13 cellular contexts compared by ENCODE assay signal in genomic region chr3:97970131-97970530, GRCh38. TPM values are rescaled to one million over a fixed set of nuclear protein-coding genes. Genes with fewer than 3 reads are reported as not detected.
DNase-seq lines count a peak whose midpoint lies in the region; ATAC-seq, FAIRE-seq and TF ChIP-seq lines count a peak whose summit lies in the region.
"Had no signal": no experiment of that assay in that cellular context is flagged by ENCODE, and none has a peak within 500 bp of the region (broad histone marks: within the 10 kb centered on the region; RNA-seq: fewer than 3 reads in every experiment).

No MANE protein-coding gene starts in this region.

- peaks cover 3% of the 10 kb centered on the region; the same call in 1 of the 2 replicates for H4K20me1 ChIP-seq in Karpas-422 (ENCODE audit: insufficient read depth, low read depth, low read length)
- H4K20me1 ChIP-seq in GM12878 (ENCODE audit: control insufficient read depth, insufficient read depth), result no peaks in the 10 kb centered on the region

- H3K36me3 Mint-ChIP-seq in activated CD4-positive, alpha-beta T cell treated with anti-CD3 and anti-CD28 coated beads, Interleukin-2, amount 10 ng/mL, durations not matched to agents 24 days and 14 days (ENCODE audit: low read depth), result peaks cover 30% of the 10 kb centered on the region

- CTCF ChIA-PET in GM12878 (lab: Yijun Ruan, JAX), result interaction anchor here (0.6 to 1.5 kb wide), 4 partner anchors 17 to 467 kb away, joined by 3 to 4 read pairs (median 4); no protein-coding TSS in a partner anchor

- peak overlapping the region; percentile 71 for H3K4me3 ChIP-seq in Karpas-422 (ENCODE audit: low read length)
- peak overlapping the region; percentile 74 for H3K4me3 ChIP-seq in GM12878
- H3K4me3 ChIP-seq in psoas muscle, result peak overlapping the region; percentile 87
- H3K4me3 ChIP-seq in lower leg skin (ENCODE audit: low read depth, poor library complexity, severe bottlenecking), result no peak overlapping the region

- H3K27me3 Mint-ChIP-seq in activated CD4-positive, alpha-beta T cell treated with anti-CD3 and anti-CD28 coated beads, Interleukin-2, amount 10 ng/mL, durations not matched to agents 24 days and 14 days, result no peaks in the 10 kb centered on the region

- FAIRE-seq in GM12878 (lab: Jason Lieb, UNC), result no peak
- FAIRE-seq: H1 had no signal

- SMC1A ChIA-PET in GM12878 (lab: Charles Lee; ENCODE audit: uncharacterized antibody, unreplicated experiment), result interaction anchor here (0.6 to 1.8 kb wide), 4 partner anchors 14 to 196 kb away, joined by 3 to 4 read pairs (median 4); no protein-coding TSS in a partner anchor

- H3K9me3 ChIP-seq in Karpas-422 (ENCODE audit: low read length) (no peaks in the 10 kb centered on the region), GM12878 (replicated peaks; ENCODE audit: control insufficient read depth, insufficient read depth, low read length) (no peaks in the 10 kb centered on the region), psoas muscle (no peaks in the 10 kb centered on the region)

- peaks cover 75% of the 10 kb centered on the region for H3K4me1 Mint-ChIP-seq in activated CD4-positive, alpha-beta T cell treated with anti-CD3 and anti-CD28 coated beads, Interleukin-2, amount 10 ng/mL, durations not matched to agents 24 days and 14 days

- peak overlapping the region; percentile 94 for H3K4me3 Mint-ChIP-seq in activated CD4-positive, alpha-beta T cell treated with anti-CD3 and anti-CD28 coated beads, Interleukin-2, amount 10 ng/mL, durations not matched to agents 24 days and 14 days

- H3K4me1 ChIP-seq in Karpas-422 (ENCODE audit: low read length) (peaks cover 32% of the 10 kb centered on the region), GM12878 (ENCODE audit: control insufficient read depth, insufficient read depth, low read length) (0 out of 2 replicates have a peak, but pooled peaks cover 3% of the 10 kb centered on the region), psoas muscle (peaks cover 46% of the 10 kb centered on the region)

- in situ Hi-C loops in GM12878 (cut with MboI), result no loop called here

- H2AFZ ChIP-seq in Karpas-422 (ENCODE audit: low read length) (no peak overlapping the region), GM12878 (ENCODE audit: control insufficient read depth, low read depth, low read length) (no peak overlapping the region)

- no peak for TF ChIP-seq EP300 in GM12878 (IDR thresholded peaks at IDR 0.05; ENCODE audit: borderline replicate concordance in 1 of 2, control insufficient read depth in 1 of 2, low read depth in 2 of 2, low read length in 2 of 2)

- intact Hi-C loops in activated CD4-positive, alpha-beta T cell treated with anti-CD3 and anti-CD28 coated beads, Interleukin-2, amount 10 ng/mL, durations not matched to agents 24 days and 14 days (cut with micrococcal nuclease), result loop anchor here (2.0 to 5.0 kb wide), 5 partner anchors 37 to 552 kb away; partner anchors contain the start of gene CLDND1
- intact Hi-C loops in GM12878 (cut with micrococcal nuclease; ENCODE audit: unreplicated experiment), result loop anchor here (5.0 kb wide), 1 partner anchor 52 kb away; no protein-coding TSS in a partner anchor
- intact Hi-C loops in psoas muscle (cut with DNase I), result no loop called here
- intact Hi-C loops in lower leg skin (cut with DNase I; ENCODE audit: low total_unique reads), result no loop called here

- peaks cover 4% of the 10 kb centered on the region for H3K9me3 Mint-ChIP-seq in activated CD4-positive, alpha-beta T cell treated with anti-CD3 and anti-CD28 coated beads, Interleukin-2, amount 10 ng/mL, durations not matched to agents 24 days and 14 days

- no TSS peak for BruUV-seq in GM12878 (replicated peaks; lab: Mats Ljungman, UMichigan)

- WGBS in GM12878 (ENCODE audit: insufficient coverage, insufficient replicate concordance, low lambda C conversion rate, missing lambda C conversion rate), result 100% methylated on average over 1 of the region's 1 CpG
- 89 to 95% (median 91%) methylated on average over 1 of the region's 1 CpG for WGBS in psoas muscle, 3 donors
- WGBS in lower leg skin, 2 donors, result 65 to 70% methylated on average over 1 of the region's 1 CpG

- H3K27ac ChIP-seq in Karpas-422 (ENCODE audit: low read length) (peak overlapping the region; percentile 77), GM12878 (ENCODE audit: control insufficient read depth, insufficient read depth) (no peak overlapping the region), psoas muscle (peak overlapping the region; percentile 97)
- H3K27ac ChIP-seq: epithelial cell of prostate had no signal

- peak overlapping the region; percentile 99 for H3K27ac Mint-ChIP-seq in activated CD4-positive, alpha-beta T cell treated with anti-CD3 and anti-CD28 coated beads, Interleukin-2, amount 10 ng/mL, durations not matched to agents 24 days and 14 days

- no peaks in the 10 kb centered on the region for H3K27me3 ChIP-seq in Karpas-422 (ENCODE audit: low read length)
- H3K27me3 ChIP-seq in GM12878 (replicated peaks in 1 of 2; ENCODE audit: control insufficient read depth in 2 of 2, insufficient read depth in 2 of 2, low read length in 1 of 2), result no peaks in the 10 kb centered on the region
- H3K27me3 ChIP-seq in psoas muscle (ENCODE audit: insufficient read depth in 3 of 3, low read length in 2 of 3), result no peaks in the 10 kb centered on the region

- peak overlapping the region; percentile 96 for H3K4me2 ChIP-seq in Karpas-422 (ENCODE audit: low read depth, low read length, poor library complexity, severe bottlenecking)
- H3K4me2 ChIP-seq in GM12878 (ENCODE audit: control insufficient read depth, insufficient read depth), result 0 out of 2 replicates have a peak overlapping the region, but pooled peaks have one; percentile 1

- POLR2A ChIA-PET in GM12878 (lab: Charles Lee), result no interaction called here

- no peak for DNase-seq in activated CD4-positive, alpha-beta T cell treated with anti-CD3 and anti-CD28 coated beads, Interleukin-2, amount 10 ng/mL, durations not matched to agents 24 days and 14 days
- no peak for DNase-seq in activated CD4-positive, alpha-beta T cell treated with anti-CD3 and anti-CD28 coated beads for 4 hours
- DNase-seq in Karpas-422 (no peak), GM12878 (ENCODE audit: low read depth, low spot score) (no peak), psoas muscle (no peak), lower leg skin (ENCODE audit: low spot score in 2 of 2) (no peak), hepatic stellate cell (ENCODE audit: low spot score) (no peak), GDM1 (lab: John Stamatoyannopoulos, UW) (no peak)
- DNase-seq: NCI-H526; stimulated activated CD4-positive, alpha-beta T cell treated with anti-CD3 and anti-CD28 coated beads, Interleukin-15, amount 100 ng/mL, for 24 hours; stimulated activated naive CD4-positive, alpha-beta T cell had no signal

- ATAC-seq in GM12878, result no peak
- ATAC-seq in psoas muscle, result no peak

- peaks cover 16% of the 10 kb centered on the region for H3K36me3 ChIP-seq in Karpas-422 (ENCODE audit: insufficient read depth, low read length)
- H3K36me3 ChIP-seq in GM12878 (ENCODE audit: control insufficient read depth in 2 of 2, insufficient read depth in 2 of 2, low read length in 1 of 2), result peaks cover 0 to 9% of the 10 kb centered on the region in 2 experiments; a peak in 1 of 4 replicates
- H3K36me3 ChIP-seq in psoas muscle (ENCODE audit: insufficient read depth in 1 of 2, low read depth in 1 of 2), result peaks cover 0 to 12% of the 10 kb centered on the region in 2 donors

- TF ChIP-seq POLR2A in GM12878 (IDR thresholded peaks at IDR 0.05; ENCODE audit: low read depth, low read length) (no peak), lower leg skin (IDR thresholded peaks at IDR 0.05) (no peak)

- H3K9ac ChIP-seq in Karpas-422 (ENCODE audit: low read length) (peak overlapping the region; percentile 72), GM12878 (ENCODE audit: control insufficient read depth, insufficient read depth, low read length) (no peak overlapping the region)

- no peaks in the 10 kb centered on the region for H3K9me2 ChIP-seq in Karpas-422 (replicated peaks; ENCODE audit: insufficient read depth, low read length)

- TF ChIP-seq RAD21 in GM12878 (IDR thresholded peaks at IDR 0.05; ENCODE audit: insufficient read depth, low read depth, low read length), result no peak

- RAD21 ChIA-PET in GM12878 (lab: Charles Lee; ENCODE audit: unreplicated experiment), result interaction anchor here (0.9 kb wide), 1 partner anchor 52 kb away, joined by 3 read pairs; no protein-coding TSS in a partner anchor

- TF ChIP-seq CTCF in GM12878 (IDR thresholded peaks at IDR 0.05 in 2 of 3, conservative IDR thresholded peaks at IDR 0.05 in 1 of 3; ENCODE audit: control insufficient read depth in 2 of 3, extremely low read depth in 1 of 3, insufficient read depth in 1 of 3, low read depth in 3 of 3, low read length in 3 of 3), result no peak
- TF ChIP-seq CTCF in psoas muscle (IDR thresholded peaks at IDR 0.05), result no peak
- no peak for TF ChIP-seq CTCF in lower leg skin (IDR thresholded peaks at IDR 0.05)

- H3K79me2 ChIP-seq in Karpas-422 (ENCODE audit: low read length) (peaks cover 67% of the 10 kb centered on the region), GM12878 (ENCODE audit: control insufficient read depth, insufficient read depth, low read length) (peaks cover 42% of the 10 kb centered on the region)

TF ChIP-seq in GM12878, 131 proteins besides CTCF, POLR2A, EP300 and RAD21 (continues in another document):
- TF ChIP-seq BACH1 (IDR thresholded peaks at IDR 0.05; ENCODE audit: borderline replicate concordance), result no peak
- no peak for TF ChIP-seq PAX8 (IDR thresholded peaks at IDR 0.05)

RNA-seq across cellular contexts. Expression of gene RIOX2, which starts 2.1 kb away (rescaled TPM):
- 84.1 and 87.7 TPM in 2 replicates for total RNA-seq in activated CD4-positive, alpha-beta T cell treated with anti-CD3 and anti-CD28 coated beads, Interleukin-2, amount 10 ng/mL, durations not matched to agents 24 days and 14 days
- total RNA-seq in Karpas-422 (2014; rRNA removed; shearing (Covaris generic); ENCODE audit: low replicate concordance), result 53.1 and 55.6 TPM in 2 replicates
- total RNA-seq in GM12878 (2013; cell fraction: nucleolus; rRNA removed), result 56.1 and 58.1 TPM in 2 replicates
- total RNA-seq in GM12878 (2014; rRNA removed) (42.1 and 43.9 TPM in 2 replicates), GM12878 (2014; rRNA removed; fragmentation: Illumina TruSeq; extraction: Trizol) (45.7 and 48.9 TPM in 2 replicates), GM12878 (2021) (32.8 and 35.0 TPM in 2 replicates), psoas muscle (10 to 100 TPM; 23.0 to 66.2 (median 34.8) TPM), lower leg skin (10 to 100 TPM; 37.6 to 42.5 (median 40.7) TPM)
- 9.4 TPM for polyA plus RNA-seq in GM12878 (2011; ENCODE audit: low read depth)
- polyA plus RNA-seq in GM12878 (2011; rRNA removed) (24.1 and 30.9 TPM in 2 replicates), GM12878 (2014; fragmentation: Illumina TruSeq; extraction: Trizol) (42.3 and 48.4 TPM in 2 replicates), GM12878 (2014; fragmentation: Nextera tagmentation; extraction: Ambion mirVana) (10 to 100 TPM; 51.8 to 52.6 TPM), GM12878 (2014; rRNA removed) (31.6 and 36.1 TPM in 2 replicates), GM12878 (2016; fragmentation: Nextera tagmentation; extraction: Ambion mirVana) (10 to 100 TPM; 45.6 to 46.6 TPM), psoas muscle (10 to 100 TPM; 16.7 to 45.8 (median 26.5) TPM)
- polyA plus RNA-seq in GM12878 (2011; cell fraction: cytosol; rRNA removed), result 12.4 and 16.5 TPM in 2 replicates
- polyA plus RNA-seq in GM12878 (2011; cell fraction: nucleus; rRNA removed), result 29.6 and 32.5 TPM in 2 replicates
- 15.6 and 16.4 TPM in 2 replicates for polyA plus RNA-seq in GM12878 (2012)
- polyA minus RNA-seq in GM12878 (2011; rRNA and poly(A)+ RNA removed), result 26.6 and 35.0 TPM in 2 replicates
- polyA minus RNA-seq in GM12878 (2011; cell fraction: cytosol; rRNA and poly(A)+ RNA removed), result 5.7 and 10.6 TPM in 2 replicates
- polyA minus RNA-seq in GM12878 (2011; cell fraction: nucleus; rRNA and poly(A)+ RNA removed), result 33.0 and 47.6 TPM in 2 replicates

Comparison
In these comparisons a context has a peak if more than half of its experiments do, and no peak if none do; other contexts are left out.
1. intact Hi-C loops: an anchor here in activated CD4-positive, alpha-beta T cell treated with anti-CD3 and anti-CD28 coated beads, Interleukin-2, amount 10 ng/mL, durations not matched to agents 24 days and 14 days (2.0 to 5.0 kb wide) and GM12878 (5.0 kb wide); none called in psoas muscle and lower leg skin.